Comparison of ENCODE assay signal across 15 cellular contexts in genomic region chr9:97874617-97875016, GRCh38. TPM values are rescaled to one million over a fixed set of nuclear protein-coding genes. Genes with fewer than 3 reads are reported as not detected.
DNase-seq lines count a peak whose midpoint lies in the region; ATAC-seq, FAIRE-seq and TF ChIP-seq lines count a peak whose summit lies in the region.
"Had no signal": no experiment of that assay in that cellular context is flagged by ENCODE, and none has a peak within 500 bp of the region (broad histone marks: within the 10 kb centered on the region; RNA-seq: fewer than 3 reads in every experiment).

No MANE protein-coding gene starts in this region.

- no peak for TF ChIP-seq POLR2A in lower leg skin (IDR thresholded peaks at IDR 0.05)

- DNase-seq in NCI-H1436 (lab: John Stamatoyannopoulos, UW) (peak; percentile 14), NCI-H1436 treated with DMSO at 0.1 percent for 48 hours (lab: John Stamatoyannopoulos, UW) (no peak), NCI-H146 treated with DMSO at 0.1 percent for 48 hours (lab: John Stamatoyannopoulos, UW; ENCODE audit: unreplicated experiment) (peak; percentile 65), astrocyte (ENCODE audit: low read depth) (no peak), kidney tubule cell (ENCODE audit: low spot score) (peak; percentile 21), lower leg skin (ENCODE audit: low spot score in 2 of 2) (no peak)
- no peak for DNase-seq in stimulated activated CD4-positive, alpha-beta T cell treated with anti-CD3 and anti-CD28 coated beads, Interleukin-2, amount 100 ng/mL, for 24 hours
- DNase-seq in stimulated activated naive CD8-positive, alpha-beta T cell treated with anti-CD3 and anti-CD28 coated beads, Interleukin-15, amount 100 ng/mL, for 72 hours: no peak
- DNase-seq: CD4-positive, alpha-beta memory T cell; KBM-7; NCI-H187; NCI-H510A treated with DMSO at 0.1 percent for 48 hours; OCI-M1 had no signal

- no peak for TF ChIP-seq CTCF in astrocyte (IDR thresholded peaks at IDR 0.05; ENCODE audit: insufficient read depth, low read depth, low read length)
- no peak for TF ChIP-seq CTCF in lower leg skin (IDR thresholded peaks at IDR 0.05)

- 38 to 51% methylated on average over 6 of the region's 6 CpGs for WGBS in lower leg skin, 2 donors

- peaks cover 4% of the 10 kb centered on the region for H3K9me3 Mint-ChIP-seq in astrocyte (ENCODE audit: unreplicated experiment)
- no peaks in the 10 kb centered on the region for H3K9me3 Mint-ChIP-seq in stimulated activated naive CD8-positive, alpha-beta T cell treated with anti-CD3 and anti-CD28 coated beads, Interleukin-15, amount 100 ng/mL, for 72 hours

- ATAC-seq in stimulated activated naive CD8-positive, alpha-beta T cell treated with anti-CD3 and anti-CD28 coated beads, Interleukin-15, amount 100 ng/mL, for 72 hours: no peak

- H3K4me2 ChIP-seq in astrocyte (ENCODE audit: low read length): no peak overlapping the region

- peak overlapping the region; percentile 34 for H3K27ac Mint-ChIP-seq in astrocyte (ENCODE audit: unreplicated experiment)
- H3K27ac Mint-ChIP-seq in stimulated activated naive CD8-positive, alpha-beta T cell treated with anti-CD3 and anti-CD28 coated beads, Interleukin-15, amount 100 ng/mL, for 72 hours: no peak overlapping the region

- no peak overlapping the region for H3K27ac ChIP-seq in astrocyte (ENCODE audit: low read depth, low read length)
- H3K27ac ChIP-seq: 22Rv1, SJSA1 had no signal

- H3K4me3 Mint-ChIP-seq in astrocyte (ENCODE audit: unreplicated experiment): no peak overlapping the region
- no peak overlapping the region for H3K4me3 Mint-ChIP-seq in stimulated activated naive CD8-positive, alpha-beta T cell treated with anti-CD3 and anti-CD28 coated beads, Interleukin-15, amount 100 ng/mL, for 72 hours
- H3K4me3 Mint-ChIP-seq: CD4-positive, alpha-beta memory T cell had no signal

- H3K36me3 ChIP-seq in astrocyte (ENCODE audit: insufficient read depth, low read length): no peaks in the 10 kb centered on the region
- H3K36me3 ChIP-seq: SJSA1 had no signal

- intact Hi-C loops in lower leg skin (cut with DNase I; ENCODE audit: low total_unique reads): no loop called here

- no peaks in the 10 kb centered on the region for H3K79me2 ChIP-seq in astrocyte (ENCODE audit: insufficient read depth, low read length)

- H3K27me3 ChIP-seq in astrocyte (ENCODE audit: insufficient read depth, low read length): peaks cover 2% of the 10 kb centered on the region
- H3K27me3 ChIP-seq: SJSA1 had no signal

- H3K4me1 Mint-ChIP-seq in astrocyte (ENCODE audit: low read depth, unreplicated experiment): peaks cover 15% of the 10 kb centered on the region
- no peaks in the 10 kb centered on the region for H3K4me1 Mint-ChIP-seq in stimulated activated naive CD8-positive, alpha-beta T cell treated with anti-CD3 and anti-CD28 coated beads, Interleukin-15, amount 100 ng/mL, for 72 hours
- H3K4me1 Mint-ChIP-seq: CD4-positive, alpha-beta memory T cell had no signal

- H3K4me3 ChIP-seq in astrocyte (ENCODE audit: insufficient read depth, low read depth, low read length) (no peak overlapping the region), lower leg skin (ENCODE audit: low read depth, poor library complexity, severe bottlenecking) (no peak overlapping the region)
- H3K4me3 ChIP-seq: SJSA1 had no signal

- no peak overlapping the region for H3K9ac ChIP-seq in astrocyte (ENCODE audit: low read length)

- H2AFZ ChIP-seq in astrocyte (ENCODE audit: low read depth, low read length): no peak overlapping the region

- no peak for FAIRE-seq in astrocyte (lab: Jason Lieb, UNC)

- no peaks in the 10 kb centered on the region for H3K36me3 Mint-ChIP-seq in astrocyte (ENCODE audit: low read depth, unreplicated experiment)

- peaks cover 3% of the 10 kb centered on the region for H4K20me1 ChIP-seq in astrocyte (ENCODE audit: insufficient read depth, low read length)

- peaks cover 15% of the 10 kb centered on the region for H3K4me1 ChIP-seq in astrocyte (ENCODE audit: insufficient read depth, low read length)

- H3K9me3 ChIP-seq in astrocyte (ENCODE audit: insufficient read depth, low read depth, low read length): no peaks in the 10 kb centered on the region
- H3K9me3 ChIP-seq: SJSA1 had no signal

- H3K27me3 Mint-ChIP-seq in astrocyte (ENCODE audit: low read depth, unreplicated experiment): no peaks in the 10 kb centered on the region
- H3K27me3 Mint-ChIP-seq in stimulated activated naive CD8-positive, alpha-beta T cell treated with anti-CD3 and anti-CD28 coated beads, Interleukin-15, amount 100 ng/mL, for 72 hours: peaks cover under 1% of the 10 kb centered on the region

RNA-seq across cellular contexts. Expression of gene FOXE1, which starts 21.6 kb away (rescaled TPM):
- 0.07 and 0.45 TPM in 2 replicates for total RNA-seq in astrocyte
- 1 to 10 TPM in 3 of 4 donors, under 1 TPM in 1; 0.27 to 2.9 (median 1.6) TPM for total RNA-seq in lower leg skin
- total RNA-seq: CD4-positive, alpha-beta memory T cell had no signal

RNA-seq across cellular contexts. Expression of gene TRMO, which starts 47.7 kb away (rescaled TPM):
- total RNA-seq in astrocyte (8.5 and 8.8 TPM in 2 replicates), lower leg skin (10 to 100 TPM; 28.6 to 51.6 (median 38.7) TPM)

Comparison
In these comparisons a context has a peak if more than half of its experiments do, and no peak if none do; other contexts are left out.
1. DNase-seq: peak in NCI-H1436 (single experiment), NCI-H146 treated with DMSO at 0.1 percent for 48 hours (single experiment) and kidney tubule cell (single experiment); none in NCI-H1436 treated with DMSO at 0.1 percent for 48 hours (single experiment), astrocyte (single experiment), lower leg skin (0 of 2), stimulated activated CD4-positive, alpha-beta T cell treated with anti-CD3 and anti-CD28 coated beads, Interleukin-2, amount 100 ng/mL, for 24 hours (0 of 2) and stimulated activated naive CD8-positive, alpha-beta T cell treated with anti-CD3 and anti-CD28 coated beads, Interleukin-15, amount 100 ng/mL, for 72 hours (0 of 2).